Comparison of ENCODE assay signal across 1 cellular context in genomic region chr19:5693195-5694166, GRCh38.
TF ChIP-seq lines count a peak whose summit lies in the region.

No MANE protein-coding gene starts in this region.

TF ChIP-seq in endothelial cell of umbilical vein, 7 proteins besides CTCF, POLR2A, EP300 and RAD21:
- TF ChIP-seq EZH2 (IDR thresholded peaks at IDR 0.05; ENCODE audit: borderline replicate concordance, low read depth, low read length, severe bottlenecking) (no peak), POLR2AphosphoS5 (IDR thresholded peaks at IDR 0.05; ENCODE audit: insufficient read depth, low read depth, low read length) (no peak), MAX (IDR thresholded peaks at IDR 0.05; ENCODE audit: insufficient read depth, insufficient read length) (no peak), JUN (IDR thresholded peaks at IDR 0.05; ENCODE audit: borderline replicate concordance, insufficient read depth, insufficient read length, low read depth) (no peak), MYC (IDR thresholded peaks at IDR 0.05; ENCODE audit: low read depth, low read length) (no peak), GATA2 (IDR thresholded peaks at IDR 0.05; ENCODE audit: insufficient read depth, insufficient read length, low read depth, low read length) (no peak), FOS (IDR thresholded peaks at IDR 0.05; ENCODE audit: borderline replicate concordance, insufficient read depth, low read length) (no peak)
